8 cellular contexts compared by ENCODE assay signal in genomic region chr2:210399440-210400041, GRCh38.
DNase-seq lines count a peak whose midpoint lies in the region; ATAC-seq and TF ChIP-seq lines count a peak whose summit lies in the region.

No MANE protein-coding gene starts in this region.

- peak; percentile 67 for ATAC-seq in GM19351 (IDR thresholded peaks at IDR 0.05; ENCODE audit: unreplicated experiment)

- POLR2A ChIA-PET in PC-9 (lab: Charles Lee; ENCODE audit: unreplicated experiment) = interaction anchor here (0.5 kb wide), 1 partner anchor 23 kb away, joined by 3 read pairs; no protein-coding TSS in a partner anchor

- no peaks in the 10 kb centered on the region for H3F3A ChIP-seq in PC-9 (ENCODE audit: insufficient read depth, low read depth)

- no peaks in the 10 kb centered on the region for H3K9me2 ChIP-seq in PC-9 (ENCODE audit: insufficient read depth)

- H4K20me1 ChIP-seq in PC-9 (ENCODE audit: insufficient read depth) = no peaks in the 10 kb centered on the region

- TF ChIP-seq CTCF in 22Rv1 (IDR thresholded peaks at IDR 0.05) (peak; percentile 74), PC-9 (conservative IDR thresholded peaks at IDR 0.05) (peak; percentile 66)

- no peak overlapping the region for H3K4me3 ChIP-seq in PC-9

- intact Hi-C loops in PC-9 (cut with micrococcal nuclease; ENCODE audit: unreplicated experiment) = loop anchor here (5.0 kb wide), 2 partner anchors 152 to 427 kb away; no protein-coding TSS in a partner anchor

- no TSS peak for BruUV-seq in PC-9 (replicated peaks; lab: Mats Ljungman, UMichigan)

- no peaks in the 10 kb centered on the region for H3K36me3 ChIP-seq in PC-9 (ENCODE audit: low read depth)

- H3K9me3 ChIP-seq in PC-9 (ENCODE audit: insufficient read depth, low read depth) = no peaks in the 10 kb centered on the region

- H3K4me1 ChIP-seq in PC-9 (replicated peaks; ENCODE audit: insufficient read depth) = no peaks in the 10 kb centered on the region

- no peak for DNase-seq in PC-9
- DNase-seq in globus pallidus (ENCODE audit: low spot score) = peak; percentile 14
- no peak for DNase-seq in activated gamma-delta T cell treated with Interleukin-2 at 50 U/mL for 16 hours
- DNase-seq in HPDE6-E6E7 (ENCODE audit: extremely low spot score) = no peak
- DNase-seq in SK-N-DZ (ENCODE audit: low spot score) = no peak
- no peak for DNase-seq in activated T-cell treated with anti-CD3 and anti-CD28 coated beads, Interleukin-2, amount 50 U/mL, for 1 hour

- H2AFZ ChIP-seq in PC-9 = no peak overlapping the region

- H3K27me3 ChIP-seq in PC-9 (ENCODE audit: insufficient read depth, low read depth) = no peaks in the 10 kb centered on the region

- no peak overlapping the region for H3K4me2 ChIP-seq in PC-9

- CTCF ChIA-PET in PC-9 (lab: Charles Lee) = no interaction called here

- H3K79me2 ChIP-seq in PC-9 (ENCODE audit: low read depth) = no peaks in the 10 kb centered on the region

- H3K27ac ChIP-seq in 22Rv1 (no peak overlapping the region), PC-9 (no peak overlapping the region)
